ENCODE assay signal across 9 cellular contexts in genomic region chr3:186099178-186099577, GRCh38. TPM values are rescaled to one million over a fixed set of nuclear protein-coding genes. Genes with fewer than 3 reads are reported as not detected.
DNase-seq lines count a peak whose midpoint lies in the region; ATAC-seq and TF ChIP-seq lines count a peak whose summit lies in the region.
"Had no signal": no experiment of that assay in that cellular context is flagged by ENCODE, and none has a peak within 500 bp of the region (broad histone marks: within the 10 kb centered on the region; RNA-seq: fewer than 3 reads in every experiment).

No MANE protein-coding gene starts in this region.

- H3K4me3 Mint-ChIP-seq in activated CD4-positive, alpha-beta T cell treated with anti-CD3 and anti-CD28 coated beads, Interleukin-2, amount 10 ng/mL, durations not matched to agents 24 days and 14 days = no peak overlapping the region

- H3K4me1 Mint-ChIP-seq in activated CD4-positive, alpha-beta T cell treated with anti-CD3 and anti-CD28 coated beads, Interleukin-2, amount 10 ng/mL, durations not matched to agents 24 days and 14 days = peaks cover 3% of the 10 kb centered on the region

- H3K79me2 ChIP-seq in fibroblast of lung (ENCODE audit: control insufficient read depth, insufficient read depth, low read length) = no peaks in the 10 kb centered on the region

- 14 to 47% (median 25%) methylated on average over 5 of the region's 5 CpGs for WGBS in psoas muscle, 3 donors

- no peaks in the 10 kb centered on the region for H3K9me3 ChIP-seq in fibroblast of lung (ENCODE audit: control insufficient read depth, insufficient read depth, low read depth, low read length)
- no peaks in the 10 kb centered on the region for H3K9me3 ChIP-seq in psoas muscle
- H3K9me3 ChIP-seq: vagina had no signal

- intact Hi-C loops in psoas muscle (cut with DNase I) = loop anchor here in 1 of 2 donors (5.0 kb wide), 1 partner anchor 138 kb away; no protein-coding TSS in a partner anchor
- intact Hi-C loops in activated CD4-positive, alpha-beta T cell treated with anti-CD3 and anti-CD28 coated beads, Interleukin-2, amount 10 ng/mL, durations not matched to agents 24 days and 14 days (cut with micrococcal nuclease) = no loop called here

- peaks cover 20% of the 10 kb centered on the region for H3K4me1 ChIP-seq in fibroblast of lung (ENCODE audit: control insufficient read depth, extremely low read depth, insufficient read depth, low read length)
- peaks cover 43% of the 10 kb centered on the region for H3K4me1 ChIP-seq in psoas muscle

- ATAC-seq in psoas muscle = peak; percentile 39 to 54 (median 42)
- ATAC-seq in GM21381 (IDR thresholded peaks at IDR 0.05; ENCODE audit: unreplicated experiment) = no peak

- no peaks in the 10 kb centered on the region for H3K9me3 Mint-ChIP-seq in activated CD4-positive, alpha-beta T cell treated with anti-CD3 and anti-CD28 coated beads, Interleukin-2, amount 10 ng/mL, durations not matched to agents 24 days and 14 days

- H3K27ac ChIP-seq in fibroblast of lung (ENCODE audit: insufficient read depth, low read length) = peak overlapping the region; percentile 4
- H3K27ac ChIP-seq in psoas muscle = peak overlapping the region; percentile 46
- H3K27ac ChIP-seq: vagina had no signal

- TF ChIP-seq CTCF in fibroblast of lung (conservative IDR thresholded peaks at IDR 0.05 in 1 of 2, IDR thresholded peaks at IDR 0.05 in 1 of 2; ENCODE audit: low read depth in 1 of 2, low read length in 2 of 2) = no peak
- no peak for TF ChIP-seq CTCF in psoas muscle (IDR thresholded peaks at IDR 0.05)

- no peaks in the 10 kb centered on the region for H3K36me3 Mint-ChIP-seq in activated CD4-positive, alpha-beta T cell treated with anti-CD3 and anti-CD28 coated beads, Interleukin-2, amount 10 ng/mL, durations not matched to agents 24 days and 14 days (ENCODE audit: low read depth)

- DNase-seq in EL (peak; percentile 74), NCI-H82 (lab: John Stamatoyannopoulos, UW) (peak; percentile 92), fibroblast of lung (ENCODE audit: low read depth in 2 of 2) (peak; percentile 70 to 85), psoas muscle (peak; percentile 63 to 80), NOMO-1 treated with DMSO at 0.1 percent for 48 hours (lab: John Stamatoyannopoulos, UW; ENCODE audit: unreplicated experiment) (no peak), NCI-H187 treated with DMSO at 0.1 percent for 48 hours (lab: John Stamatoyannopoulos, UW) (no peak)
- DNase-seq in activated CD4-positive, alpha-beta T cell treated with anti-CD3 and anti-CD28 coated beads, Interleukin-2, amount 10 ng/mL, durations not matched to agents 24 days and 14 days = no peak

- H3K4me3 ChIP-seq in fibroblast of lung (replicated peaks in 1 of 4; ENCODE audit: control extremely low read depth in 1 of 4, insufficient read depth in 1 of 4, low read depth in 3 of 4, low read length in 4 of 4) (no peak overlapping the region), psoas muscle (no peak overlapping the region)
- H3K4me3 ChIP-seq: vagina had no signal

- H3K36me3 ChIP-seq in fibroblast of lung (ENCODE audit: control insufficient read depth, insufficient read depth, low read length) (no peaks in the 10 kb centered on the region), psoas muscle (ENCODE audit: insufficient read depth in 1 of 2, low read depth in 1 of 2) (no peaks in the 10 kb centered on the region)
- H3K36me3 ChIP-seq: vagina had no signal

- H3K27me3 Mint-ChIP-seq in activated CD4-positive, alpha-beta T cell treated with anti-CD3 and anti-CD28 coated beads, Interleukin-2, amount 10 ng/mL, durations not matched to agents 24 days and 14 days = peaks cover 78% of the 10 kb centered on the region

- no peak overlapping the region for H3K27ac Mint-ChIP-seq in activated CD4-positive, alpha-beta T cell treated with anti-CD3 and anti-CD28 coated beads, Interleukin-2, amount 10 ng/mL, durations not matched to agents 24 days and 14 days

- H2AFZ ChIP-seq in fibroblast of lung (ENCODE audit: low read length) = no peak overlapping the region

- H3K9ac ChIP-seq in fibroblast of lung (ENCODE audit: insufficient read depth, low read length) = no peak overlapping the region

- H3K27me3 ChIP-seq in fibroblast of lung (ENCODE audit: control insufficient read depth, insufficient read depth, low read length) (no peaks in the 10 kb centered on the region), psoas muscle (ENCODE audit: insufficient read depth in 3 of 3, low read length in 2 of 3) (no peaks in the 10 kb centered on the region)
- H3K27me3 ChIP-seq: vagina had no signal

- H3K4me2 ChIP-seq in fibroblast of lung (ENCODE audit: extremely low read depth, insufficient read depth, low read length) = peak overlapping the region; percentile 87

- H4K20me1 ChIP-seq in fibroblast of lung (ENCODE audit: control insufficient read depth, extremely low read depth, insufficient read depth, low read length) = no peaks in the 10 kb centered on the region

RNA-seq across cellular contexts. Expression of gene ETV5, which starts 9.7 kb away (rescaled TPM):
- total RNA-seq in fibroblast of lung (15.4 and 24.9 TPM in 2 replicates), psoas muscle (10 to 100 TPM in 2 of 4 donors, 1 to 10 TPM in 2; 7.2 to 47.1 (median 27.3) TPM)
- polyA plus RNA-seq in fibroblast of lung (23.1 and 43.1 TPM in 2 replicates), psoas muscle (10 to 100 TPM in 1 of 3 donors, 1 to 10 TPM in 2; 7.9 to 14.4 (median 8.0) TPM)
- 20.2 and 36.0 TPM in 2 replicates for polyA plus RNA-seq in fibroblast of lung (2012)
- 86.0 and 122 TPM in 2 replicates for polyA minus RNA-seq in fibroblast of lung (ENCODE audit: low replicate concordance)
- 2.2 and 2.5 TPM in 2 replicates for total RNA-seq in activated CD4-positive, alpha-beta T cell treated with anti-CD3 and anti-CD28 coated beads, Interleukin-2, amount 10 ng/mL, durations not matched to agents 24 days and 14 days

Comparison
In these comparisons a context has a peak if more than half of its experiments do, and no peak if none do; other contexts are left out.
1. DNase-seq: peak in EL (single experiment), NCI-H82 (single experiment), fibroblast of lung (2 of 2) and psoas muscle (2 of 2); none in activated CD4-positive, alpha-beta T cell treated with anti-CD3 and anti-CD28 coated beads, Interleukin-2, amount 10 ng/mL, durations not matched to agents 24 days and 14 days (single experiment), NOMO-1 treated with DMSO at 0.1 percent for 48 hours (single experiment) and NCI-H187 treated with DMSO at 0.1 percent for 48 hours (single experiment).